Comparison of ENCODE assay signal across 39 cellular contexts in the genomic region with DNA sequence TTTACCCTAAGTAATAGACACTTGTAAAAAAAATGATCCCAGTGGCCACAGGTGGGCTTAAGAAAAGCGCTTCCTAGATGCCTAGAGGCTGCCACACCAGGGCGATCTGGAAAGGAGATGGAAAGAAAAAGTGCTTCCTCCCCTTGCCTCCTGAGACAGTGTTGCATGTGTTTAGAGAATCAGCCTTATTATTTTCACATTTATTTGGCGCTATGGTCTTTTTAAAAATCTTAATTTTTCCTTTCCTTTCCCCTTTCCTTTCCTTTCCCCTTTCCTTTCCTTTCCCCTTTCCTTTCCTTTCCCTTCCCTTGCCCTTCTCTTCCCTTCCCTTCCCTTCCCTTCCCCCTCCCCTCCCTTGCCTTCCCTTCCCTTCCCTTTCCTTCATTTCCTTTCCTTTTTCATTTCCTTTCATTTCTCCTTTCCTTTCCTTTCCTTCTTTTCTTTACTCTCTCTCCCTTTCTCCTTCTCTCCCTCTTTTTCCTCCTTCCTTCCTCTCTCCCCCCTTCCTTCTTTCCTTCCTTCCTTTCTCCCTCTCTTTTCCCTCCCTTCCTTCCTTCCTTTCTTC. TPM values are rescaled to one million over a fixed set of nuclear protein-coding genes. Genes with fewer than 3 reads are reported as not detected.
"Had no signal": no experiment of that assay in that cellular context is flagged by ENCODE, and none has a peak within 500 bp of the region (broad histone marks: within the 10 kb centered on the region; RNA-seq: fewer than 3 reads in every experiment).

No MANE protein-coding gene starts in this region.

- H3K4me3 Mint-ChIP-seq: activated naive CD4-positive, alpha-beta T cell treated with anti-CD3 and anti-CD28 coated beads for 36 hours; activated naive CD4-positive, alpha-beta T cell treated with anti-CD3 and anti-CD28 coated beads, Interleukin-2, amount 10 ng/mL, durations not matched to agents 7 days and 5 days; activated naive CD4-positive, alpha-beta T cell treated with anti-CD3 and anti-CD28 coated beads, Interleukin-2, amount 50 U/mL, for 24 hours; activated naive CD8-positive, alpha-beta T cell; activated naive CD8-positive, alpha-beta T cell treated with anti-CD3 and anti-CD28 coated beads for 36 hours; activated naive CD8-positive, alpha-beta T cell treated with anti-CD3 and anti-CD28 coated beads, Interleukin-2, amount 10 ng/mL, durations not matched to agents 7 days and 5 days; activated naive CD8-positive, alpha-beta T cell treated with anti-CD3 and anti-CD28 coated beads, Interleukin-2, amount 50 U/mL, for 24 hours; activated T-cell treated with anti-CD3 and anti-CD28 coated beads, Interleukin-2, amount 50 U/mL, for 4 hours; activated T-cell treated with anti-CD3 and anti-CD28 coated beads, Interleukin-2, amount 50 U/mL, for 72 hours; activated T-helper 1 cell treated with anti-CD3 and anti-CD28 coated beads, Interleukin-12 subunit alpha, Interleukin-12 subunit beta, Interleukin-2, Interleukin-4 antibody, amounts not matched to agents 30 ng/mL and 10 ng/mL and 1 ng/mL, durations not matched to agents 14 hours and 24 hours and 36 hours; activated T-helper 17 cell treated with anti-CD3 and anti-CD28 coated beads, Interleukin-2, amount 50 U/mL, for 72 hours; brain; central memory CD8-positive, alpha-beta T cell had no signal

- H3K36me3 Mint-ChIP-seq: activated naive CD4-positive, alpha-beta T cell treated with anti-CD3 and anti-CD28 coated beads, Interleukin-2, amount 10 ng/mL, durations not matched to agents 7 days and 5 days; activated naive CD4-positive, alpha-beta T cell treated with anti-CD3 and anti-CD28 coated beads, Interleukin-2, amount 50 U/mL, for 24 hours; activated naive CD4-positive, alpha-beta T cell treated with anti-CD3 and anti-CD28 coated beads, Interleukin-2, amount 50 U/mL, for 72 hours; activated naive CD8-positive, alpha-beta T cell; activated naive CD8-positive, alpha-beta T cell treated with anti-CD3 and anti-CD28 coated beads for 36 hours; activated naive CD8-positive, alpha-beta T cell treated with anti-CD3 and anti-CD28 coated beads, Interleukin-2, amount 10 ng/mL, durations not matched to agents 7 days and 5 days; brain had no signal

- H3K9me3 ChIP-seq: adrenal gland, ascending aorta, body of pancreas, breast epithelium had no signal

- FAIRE-seq: astrocyte, bronchial epithelial cell, colon had no signal

- DNase-seq: activated effector memory CD4-positive, alpha-beta T cell treated with anti-CD3 and anti-CD28 coated beads, Interleukin-2, amount 50 U/mL, for 16 hours; activated effector memory CD4-positive, alpha-beta T cell treated with Interleukin-2 at 50 U/mL for 16 hours; activated gamma-delta T cell; activated gamma-delta T cell treated with Interleukin-2 at 50 U/mL for 16 hours; activated naive CD4-positive, alpha-beta T cell; activated naive CD4-positive, alpha-beta T cell treated with anti-CD3 and anti-CD28 coated beads for 36 hours; activated naive CD4-positive, alpha-beta T cell treated with anti-CD3 and anti-CD28 coated beads, Interleukin-2, amount 10 ng/mL, durations not matched to agents 7 days and 5 days; activated naive CD4-positive, alpha-beta T cell treated with anti-CD3 and anti-CD28 coated beads, Interleukin-2, amount 50 U/mL, for 16 hours; activated naive CD4-positive, alpha-beta T cell treated with Interleukin-2 at 50 U/mL for 16 hours; activated naive CD8-positive, alpha-beta T cell treated with anti-CD3 and anti-CD28 coated beads for 36 hours; activated naive CD8-positive, alpha-beta T cell treated with anti-CD3 and anti-CD28 coated beads, Interleukin-2, amount 10 ng/mL, durations not matched to agents 7 days and 5 days; activated naive CD8-positive, alpha-beta T cell treated with anti-CD3 and anti-CD28 coated beads, Interleukin-2, amount 50 U/mL, for 24 hours; activated T-cell treated with anti-CD3 and anti-CD28 coated beads, Interleukin-2, amount 50 U/mL, for 4 hours; activated T-cell treated with anti-CD3 and anti-CD28 coated beads, Interleukin-2, amount 50 U/mL, for 48 hours; activated T-cell treated with anti-CD3 and anti-CD28 coated beads, Interleukin-2, amount 50 U/mL, for 72 hours; adrenal gland; amniotic stem cell; amygdala; anterior cingulate cortex; aorta; body of pancreas; brain microvascular endothelial cell; caudate nucleus; central memory CD4-positive, alpha-beta T cell; cerebellar nuclear complex had no signal

- H3K36me3 ChIP-seq: adrenal gland, ascending aorta, brain microvascular endothelial cell, breast epithelium, cardiac muscle cell had no signal

- H3K4me1 ChIP-seq: adrenal gland, ascending aorta, body of pancreas, breast epithelium had no signal

- H3K4me1 Mint-ChIP-seq: activated naive CD4-positive, alpha-beta T cell treated with anti-CD3 and anti-CD28 coated beads, Interleukin-2, amount 10 ng/mL, durations not matched to agents 7 days and 5 days; activated naive CD4-positive, alpha-beta T cell treated with anti-CD3 and anti-CD28 coated beads, Interleukin-2, amount 50 U/mL, for 24 hours; activated naive CD8-positive, alpha-beta T cell treated with anti-CD3 and anti-CD28 coated beads, Interleukin-2, amount 10 ng/mL, durations not matched to agents 7 days and 5 days; activated naive CD8-positive, alpha-beta T cell treated with anti-CD3 and anti-CD28 coated beads, Interleukin-2, amount 50 U/mL, for 24 hours; activated T-helper 17 cell treated with anti-CD3 and anti-CD28 coated beads, Interleukin-2, amount 50 U/mL, for 72 hours; brain; central memory CD8-positive, alpha-beta T cell had no signal

- H3K27ac ChIP-seq: adrenal gland, ascending aorta, body of pancreas, brain microvascular endothelial cell, breast epithelium, cardiac muscle cell had no signal

- ATAC-seq: activated naive CD4-positive, alpha-beta T cell treated with anti-CD3 and anti-CD28 coated beads, Interleukin-2, amount 50 U/mL, for 72 hours; activated naive CD8-positive, alpha-beta T cell treated with anti-CD3 and anti-CD28 coated beads, Interleukin-2, amount 50 U/mL, for 24 hours; activated T-cell treated with anti-CD3 and anti-CD28 coated beads, Interleukin-2, amount 50 U/mL, for 4 hours; activated T-cell treated with anti-CD3 and anti-CD28 coated beads, Interleukin-2, amount 50 U/mL, for 72 hours; activated T-helper 17 cell treated with anti-CD3 and anti-CD28 coated beads, Interleukin-2, amount 50 U/mL, for 72 hours; body of pancreas had no signal

- H3K27ac Mint-ChIP-seq: activated naive CD4-positive, alpha-beta T cell treated with anti-CD3 and anti-CD28 coated beads for 36 hours; activated naive CD4-positive, alpha-beta T cell treated with anti-CD3 and anti-CD28 coated beads, Interleukin-2, amount 10 ng/mL, durations not matched to agents 7 days and 5 days; activated naive CD4-positive, alpha-beta T cell treated with anti-CD3 and anti-CD28 coated beads, Interleukin-2, amount 50 U/mL, for 24 hours; activated naive CD4-positive, alpha-beta T cell treated with anti-CD3 and anti-CD28 coated beads, Interleukin-2, amount 50 U/mL, for 72 hours; activated naive CD8-positive, alpha-beta T cell; activated naive CD8-positive, alpha-beta T cell treated with anti-CD3 and anti-CD28 coated beads for 36 hours; activated naive CD8-positive, alpha-beta T cell treated with anti-CD3 and anti-CD28 coated beads, Interleukin-2, amount 10 ng/mL, durations not matched to agents 7 days and 5 days; activated naive CD8-positive, alpha-beta T cell treated with anti-CD3 and anti-CD28 coated beads, Interleukin-2, amount 50 U/mL, for 24 hours; activated T-cell treated with anti-CD3 and anti-CD28 coated beads, Interleukin-2, amount 50 U/mL, for 72 hours; activated T-helper 1 cell treated with anti-CD3 and anti-CD28 coated beads, Interleukin-12 subunit alpha, Interleukin-12 subunit beta, Interleukin-2, Interleukin-4 antibody, amounts not matched to agents 30 ng/mL and 10 ng/mL and 1 ng/mL, durations not matched to agents 14 hours and 24 hours and 36 hours; activated T-helper 17 cell treated with anti-CD3 and anti-CD28 coated beads, Interleukin-2, amount 50 U/mL, for 72 hours; activated T-helper 2 cell treated with anti-CD3 and anti-CD28 coated beads, Interferon-gamma antibody, Interleukin-2, Interleukin-4, amounts not matched to agents 10 μg/mL and 5 μg/mL and 100 μg/mL, durations not matched to agents 14 hours and 24 hours and 36 hours; brain had no signal

- H3K27me3 ChIP-seq: ascending aorta had no signal

- H3K4me3 ChIP-seq: adrenal gland, ascending aorta, body of pancreas, breast epithelium, cardiac muscle cell had no signal

- H3K9me3 Mint-ChIP-seq: activated naive CD4-positive, alpha-beta T cell treated with anti-CD3 and anti-CD28 coated beads for 36 hours; activated naive CD4-positive, alpha-beta T cell treated with anti-CD3 and anti-CD28 coated beads, Interleukin-2, amount 10 ng/mL, durations not matched to agents 7 days and 5 days; activated naive CD4-positive, alpha-beta T cell treated with anti-CD3 and anti-CD28 coated beads, Interleukin-2, amount 50 U/mL, for 24 hours; activated naive CD4-positive, alpha-beta T cell treated with anti-CD3 and anti-CD28 coated beads, Interleukin-2, amount 50 U/mL, for 72 hours; activated naive CD8-positive, alpha-beta T cell treated with anti-CD3 and anti-CD28 coated beads for 36 hours; activated naive CD8-positive, alpha-beta T cell treated with anti-CD3 and anti-CD28 coated beads, Interleukin-2, amount 10 ng/mL, durations not matched to agents 7 days and 5 days; activated naive CD8-positive, alpha-beta T cell treated with anti-CD3 and anti-CD28 coated beads, Interleukin-2, amount 50 U/mL, for 24 hours; activated T-cell treated with anti-CD3 and anti-CD28 coated beads, Interleukin-2, amount 50 U/mL, for 4 hours; activated T-cell treated with anti-CD3 and anti-CD28 coated beads, Interleukin-2, amount 50 U/mL, for 72 hours; activated T-helper 1 cell treated with anti-CD3 and anti-CD28 coated beads, Interleukin-12 subunit alpha, Interleukin-12 subunit beta, Interleukin-2, Interleukin-4 antibody, amounts not matched to agents 30 ng/mL and 10 ng/mL and 1 ng/mL, durations not matched to agents 14 hours and 24 hours and 36 hours; activated T-helper 17 cell treated with anti-CD3 and anti-CD28 coated beads, Interleukin-2, amount 50 U/mL, for 72 hours; activated T-helper 2 cell treated with anti-CD3 and anti-CD28 coated beads, Interferon-gamma antibody, Interleukin-2, Interleukin-4, amounts not matched to agents 10 μg/mL and 5 μg/mL and 100 μg/mL, durations not matched to agents 14 hours and 24 hours and 36 hours; central memory CD8-positive, alpha-beta T cell had no signal

RNA-seq across cellular contexts. Expression of a gene that starts 7.1 kb away (rescaled TPM):
- total RNA-seq: activated naive CD4-positive, alpha-beta T cell treated with anti-CD3 and anti-CD28 coated beads, Interleukin-2, amount 50 U/mL, for 72 hours; activated T-helper 1 cell treated with anti-CD3 and anti-CD28 coated beads, Interleukin-12 subunit alpha, Interleukin-12 subunit beta, Interleukin-2, Interleukin-4 antibody, amounts not matched to agents 30 ng/mL and 10 ng/mL and 1 ng/mL, durations not matched to agents 14 hours and 24 hours and 36 hours; activated T-helper 2 cell treated with anti-CD3 and anti-CD28 coated beads, Interferon-gamma antibody, Interleukin-2, Interleukin-4, amounts not matched to agents 10 μg/mL and 5 μg/mL and 100 μg/mL, durations not matched to agents 14 hours and 24 hours and 36 hours had no signal
- polyA plus RNA-seq: cardiac muscle cell had no signal
